In the genomic region with DNA sequence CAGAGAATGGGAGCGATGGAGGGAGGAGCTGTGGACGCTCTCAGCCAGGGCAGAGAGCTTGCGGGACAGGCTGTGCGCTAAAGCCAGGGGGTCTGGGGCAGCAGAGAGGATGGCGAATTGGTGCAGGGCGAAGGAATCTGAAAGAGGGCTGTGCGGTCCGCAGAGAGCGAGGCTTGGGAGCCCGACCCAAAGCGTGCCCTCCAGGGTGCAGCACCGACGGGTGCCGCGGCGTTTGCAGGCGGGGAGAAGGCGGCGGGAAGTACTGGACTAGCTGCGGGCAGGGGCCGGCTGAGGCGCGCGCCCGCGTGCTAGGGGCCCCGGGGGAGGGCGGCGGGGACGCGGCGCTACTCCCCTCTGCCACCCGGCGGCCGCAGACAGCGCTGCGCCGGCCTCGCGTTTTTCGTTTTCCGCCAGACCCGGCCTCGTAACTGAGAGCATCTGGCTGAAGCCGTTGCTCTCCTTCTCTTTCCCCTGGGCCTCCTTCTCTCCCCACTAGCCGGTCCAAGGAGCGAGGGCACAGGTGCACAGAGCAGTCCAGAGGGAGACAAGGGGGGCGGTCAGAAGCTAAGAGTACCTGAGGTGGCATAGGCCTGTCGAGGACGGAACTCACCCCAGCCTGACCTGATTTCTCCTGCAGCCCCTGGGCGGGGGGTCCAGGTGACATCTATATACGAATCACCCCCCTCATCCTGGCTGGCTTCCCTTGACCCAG, we compare ENCODE assay signal across 1 cellular context.
TF ChIP-seq lines count a peak whose summit lies in the region.

No MANE protein-coding gene starts in this region.

TF ChIP-seq in HepG2, 621 proteins besides CTCF, POLR2A, EP300 and RAD21 (continued from another document and continues in another):
- TF ChIP-seq DMAP1 (CRISPR knock-in tag; IDR thresholded peaks at IDR 0.05): no peak
- TF ChIP-seq CCAR2 (optimal IDR thresholded peaks at IDR 0.05; ENCODE audit: low read depth, low read length): no peak
- TF ChIP-seq, protein P1, sequence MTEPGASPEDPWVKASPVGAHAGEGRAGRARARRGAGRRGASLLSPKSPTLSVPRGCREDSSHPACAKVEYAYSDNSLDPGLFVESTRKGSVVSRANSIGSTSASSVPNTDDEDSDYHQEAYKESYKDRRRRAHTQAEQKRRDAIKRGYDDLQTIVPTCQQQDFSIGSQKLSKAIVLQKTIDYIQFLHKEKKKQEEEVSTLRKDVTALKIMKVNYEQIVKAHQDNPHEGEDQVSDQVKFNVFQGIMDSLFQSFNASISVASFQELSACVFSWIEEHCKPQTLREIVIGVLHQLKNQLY (CRISPR knock-in tag; IDR thresholded peaks at IDR 0.05): no peak
- TF ChIP-seq SKI (IDR thresholded peaks at IDR 0.05; ENCODE audit: partially characterized antibody): peak; percentile 49
- no peak for TF ChIP-seq NONO (IDR thresholded peaks at IDR 0.05)
- TF ChIP-seq NONO (CRISPR knock-in tag; conservative IDR thresholded peaks at IDR 0.05): no peak
- TF ChIP-seq ZEB1 (IDR thresholded peaks at IDR 0.05; ENCODE audit: insufficient replicate concordance, low read depth): no peak
- no peak for TF ChIP-seq ZSCAN31 (CRISPR knock-in tag; IDR thresholded peaks at IDR 0.05; ENCODE audit: low read depth)
- no peak for TF ChIP-seq ZNF441 (CRISPR knock-in tag; IDR thresholded peaks at IDR 0.05; ENCODE audit: borderline replicate concordance)
- TF ChIP-seq ZNF777 (CRISPR knock-in tag; IDR thresholded peaks at IDR 0.05): peak; percentile 80
- TF ChIP-seq ETV6 (CRISPR knock-in tag; conservative IDR thresholded peaks at IDR 0.05): no peak
- no peak for TF ChIP-seq ZBTB8A (CRISPR knock-in tag; IDR thresholded peaks at IDR 0.05; ENCODE audit: borderline replicate concordance, low read depth)
- TF ChIP-seq, protein P2, sequence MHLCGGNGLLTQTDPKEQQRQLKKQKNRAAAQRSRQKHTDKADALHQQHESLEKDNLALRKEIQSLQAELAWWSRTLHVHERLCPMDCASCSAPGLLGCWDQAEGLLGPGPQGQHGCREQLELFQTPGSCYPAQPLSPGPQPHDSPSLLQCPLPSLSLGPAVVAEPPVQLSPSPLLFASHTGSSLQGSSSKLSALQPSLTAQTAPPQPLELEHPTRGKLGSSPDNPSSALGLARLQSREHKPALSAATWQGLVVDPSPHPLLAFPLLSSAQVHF (CRISPR knock-in tag; IDR thresholded peaks at IDR 0.05): no peak
- TF ChIP-seq, protein P3, sequence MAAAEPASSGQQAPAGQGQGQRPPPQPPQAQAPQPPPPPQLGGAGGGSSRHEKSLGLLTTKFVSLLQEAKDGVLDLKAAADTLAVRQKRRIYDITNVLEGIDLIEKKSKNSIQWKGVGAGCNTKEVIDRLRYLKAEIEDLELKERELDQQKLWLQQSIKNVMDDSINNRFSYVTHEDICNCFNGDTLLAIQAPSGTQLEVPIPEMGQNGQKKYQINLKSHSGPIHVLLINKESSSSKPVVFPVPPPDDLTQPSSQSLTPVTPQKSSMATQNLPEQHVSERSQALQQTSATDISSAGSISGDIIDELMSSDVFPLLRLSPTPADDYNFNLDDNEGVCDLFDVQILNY (CRISPR knock-in tag; conservative IDR thresholded peaks at IDR 0.05): 0 out of 2 replicates have a peak, but pooled peaks have one; percentile 22
- TF ChIP-seq, protein P4, sequence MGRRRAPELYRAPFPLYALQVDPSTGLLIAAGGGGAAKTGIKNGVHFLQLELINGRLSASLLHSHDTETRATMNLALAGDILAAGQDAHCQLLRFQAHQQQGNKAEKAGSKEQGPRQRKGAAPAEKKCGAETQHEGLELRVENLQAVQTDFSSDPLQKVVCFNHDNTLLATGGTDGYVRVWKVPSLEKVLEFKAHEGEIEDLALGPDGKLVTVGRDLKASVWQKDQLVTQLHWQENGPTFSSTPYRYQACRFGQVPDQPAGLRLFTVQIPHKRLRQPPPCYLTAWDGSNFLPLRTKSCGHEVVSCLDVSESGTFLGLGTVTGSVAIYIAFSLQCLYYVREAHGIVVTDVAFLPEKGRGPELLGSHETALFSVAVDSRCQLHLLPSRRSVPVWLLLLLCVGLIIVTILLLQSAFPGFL (CRISPR knock-in tag; IDR thresholded peaks at IDR 0.05): no peak
- TF ChIP-seq, protein P5, sequence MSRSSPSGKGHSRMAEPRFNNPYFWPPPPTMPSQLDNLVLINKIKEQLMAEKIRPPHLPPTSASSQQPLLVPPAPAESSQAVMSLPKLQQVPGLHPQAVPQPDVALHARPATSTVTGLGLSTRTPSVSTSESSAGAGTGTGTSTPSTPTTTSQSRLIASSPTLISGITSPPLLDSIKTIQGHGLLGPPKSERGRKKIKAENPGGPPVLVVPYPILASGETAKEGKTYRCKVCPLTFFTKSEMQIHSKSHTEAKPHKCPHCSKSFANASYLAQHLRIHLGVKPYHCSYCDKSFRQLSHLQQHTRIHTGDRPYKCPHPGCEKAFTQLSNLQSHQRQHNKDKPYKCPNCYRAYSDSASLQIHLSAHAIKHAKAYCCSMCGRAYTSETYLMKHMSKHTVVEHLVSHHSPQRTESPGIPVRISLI (CRISPR knock-in tag; IDR thresholded peaks at IDR 0.05; ENCODE audit: borderline replicate concordance): no peak
- TF ChIP-seq, protein P6, sequence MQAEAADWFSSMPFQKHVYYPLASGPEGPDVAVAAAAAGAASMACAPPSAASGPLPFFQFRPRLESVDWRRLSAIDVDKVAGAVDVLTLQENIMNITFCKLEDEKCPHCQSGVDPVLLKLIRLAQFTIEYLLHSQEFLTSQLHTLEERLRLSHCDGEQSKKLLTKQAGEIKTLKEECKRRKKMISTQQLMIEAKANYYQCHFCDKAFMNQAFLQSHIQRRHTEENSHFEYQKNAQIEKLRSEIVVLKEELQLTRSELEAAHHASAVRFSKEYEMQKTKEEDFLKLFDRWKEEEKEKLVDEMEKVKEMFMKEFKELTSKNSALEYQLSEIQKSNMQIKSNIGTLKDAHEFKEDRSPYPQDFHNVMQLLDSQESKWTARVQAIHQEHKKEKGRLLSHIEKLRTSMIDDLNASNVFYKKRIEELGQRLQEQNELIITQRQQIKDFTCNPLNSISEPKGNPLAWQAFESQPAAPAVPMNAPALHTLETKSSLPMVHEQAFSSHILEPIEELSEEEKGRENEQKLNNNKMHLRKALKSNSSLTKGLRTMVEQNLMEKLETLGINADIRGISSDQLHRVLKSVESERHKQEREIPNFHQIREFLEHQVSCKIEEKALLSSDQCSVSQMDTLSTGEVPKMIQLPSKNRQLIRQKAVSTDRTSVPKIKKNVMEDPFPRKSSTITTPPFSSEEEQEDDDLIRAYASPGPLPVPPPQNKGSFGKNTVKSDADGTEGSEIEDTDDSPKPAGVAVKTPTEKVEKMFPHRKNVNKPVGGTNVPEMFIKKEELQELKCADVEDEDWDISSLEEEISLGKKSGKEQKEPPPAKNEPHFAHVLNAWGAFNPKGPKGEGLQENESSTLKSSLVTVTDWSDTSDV (CRISPR knock-in tag; IDR thresholded peaks at IDR 0.05): no peak
- no peak for TF ChIP-seq ZNF383 (CRISPR knock-in tag; IDR thresholded peaks at IDR 0.05; ENCODE audit: borderline replicate concordance)
- TF ChIP-seq SCMH1 (CRISPR knock-in tag; IDR thresholded peaks at IDR 0.05; ENCODE audit: borderline replicate concordance): no peak
- TF ChIP-seq STAT5B (CRISPR knock-in tag; IDR thresholded peaks at IDR 0.05): no peak
- TF ChIP-seq, protein P7, sequence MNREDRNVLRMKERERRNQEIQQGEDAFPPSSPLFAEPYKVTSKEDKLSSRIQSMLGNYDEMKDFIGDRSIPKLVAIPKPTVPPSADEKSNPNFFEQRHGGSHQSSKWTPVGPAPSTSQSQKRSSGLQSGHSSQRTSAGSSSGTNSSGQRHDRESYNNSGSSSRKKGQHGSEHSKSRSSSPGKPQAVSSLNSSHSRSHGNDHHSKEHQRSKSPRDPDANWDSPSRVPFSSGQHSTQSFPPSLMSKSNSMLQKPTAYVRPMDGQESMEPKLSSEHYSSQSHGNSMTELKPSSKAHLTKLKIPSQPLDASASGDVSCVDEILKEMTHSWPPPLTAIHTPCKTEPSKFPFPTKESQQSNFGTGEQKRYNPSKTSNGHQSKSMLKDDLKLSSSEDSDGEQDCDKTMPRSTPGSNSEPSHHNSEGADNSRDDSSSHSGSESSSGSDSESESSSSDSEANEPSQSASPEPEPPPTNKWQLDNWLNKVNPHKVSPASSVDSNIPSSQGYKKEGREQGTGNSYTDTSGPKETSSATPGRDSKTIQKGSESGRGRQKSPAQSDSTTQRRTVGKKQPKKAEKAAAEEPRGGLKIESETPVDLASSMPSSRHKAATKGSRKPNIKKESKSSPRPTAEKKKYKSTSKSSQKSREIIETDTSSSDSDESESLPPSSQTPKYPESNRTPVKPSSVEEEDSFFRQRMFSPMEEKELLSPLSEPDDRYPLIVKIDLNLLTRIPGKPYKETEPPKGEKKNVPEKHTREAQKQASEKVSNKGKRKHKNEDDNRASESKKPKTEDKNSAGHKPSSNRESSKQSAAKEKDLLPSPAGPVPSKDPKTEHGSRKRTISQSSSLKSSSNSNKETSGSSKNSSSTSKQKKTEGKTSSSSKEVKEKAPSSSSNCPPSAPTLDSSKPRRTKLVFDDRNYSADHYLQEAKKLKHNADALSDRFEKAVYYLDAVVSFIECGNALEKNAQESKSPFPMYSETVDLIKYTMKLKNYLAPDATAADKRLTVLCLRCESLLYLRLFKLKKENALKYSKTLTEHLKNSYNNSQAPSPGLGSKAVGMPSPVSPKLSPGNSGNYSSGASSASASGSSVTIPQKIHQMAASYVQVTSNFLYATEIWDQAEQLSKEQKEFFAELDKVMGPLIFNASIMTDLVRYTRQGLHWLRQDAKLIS (CRISPR knock-in tag; IDR thresholded peaks at IDR 0.05): no peak
- no peak for TF ChIP-seq PCBP2 (optimal IDR thresholded peaks at IDR 0.05; ENCODE audit: low read depth, low read length, poor library complexity, severe bottlenecking)
- TF ChIP-seq ZSCAN21 (CRISPR knock-in tag; IDR thresholded peaks at IDR 0.05; ENCODE audit: borderline replicate concordance): no peak
- no peak for TF ChIP-seq PITX1 (CRISPR knock-in tag; IDR thresholded peaks at IDR 0.05)
- TF ChIP-seq ZFAT (CRISPR knock-in tag; conservative IDR thresholded peaks at IDR 0.05): no peak
- no peak for TF ChIP-seq ZNF232 (CRISPR knock-in tag; IDR thresholded peaks at IDR 0.05; ENCODE audit: borderline replicate concordance)
- TF ChIP-seq MATR3 (CRISPR knock-in tag; IDR thresholded peaks at IDR 0.05): no peak
- TF ChIP-seq, protein P8, sequence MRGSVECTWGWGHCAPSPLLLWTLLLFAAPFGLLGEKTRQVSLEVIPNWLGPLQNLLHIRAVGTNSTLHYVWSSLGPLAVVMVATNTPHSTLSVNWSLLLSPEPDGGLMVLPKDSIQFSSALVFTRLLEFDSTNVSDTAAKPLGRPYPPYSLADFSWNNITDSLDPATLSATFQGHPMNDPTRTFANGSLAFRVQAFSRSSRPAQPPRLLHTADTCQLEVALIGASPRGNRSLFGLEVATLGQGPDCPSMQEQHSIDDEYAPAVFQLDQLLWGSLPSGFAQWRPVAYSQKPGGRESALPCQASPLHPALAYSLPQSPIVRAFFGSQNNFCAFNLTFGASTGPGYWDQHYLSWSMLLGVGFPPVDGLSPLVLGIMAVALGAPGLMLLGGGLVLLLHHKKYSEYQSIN (CRISPR knock-in tag; IDR thresholded peaks at IDR 0.05; ENCODE audit: borderline replicate concordance): no peak
- TF ChIP-seq ATM (IDR thresholded peaks at IDR 0.05; ENCODE audit: borderline replicate concordance): no peak
- no peak for TF ChIP-seq CBX5 (CRISPR knock-in tag; IDR thresholded peaks at IDR 0.05; ENCODE audit: borderline replicate concordance)
- no peak for TF ChIP-seq REXO4 (CRISPR knock-in tag; IDR thresholded peaks at IDR 0.05; ENCODE audit: borderline replicate concordance)
- no peak for TF ChIP-seq KAT7 (CRISPR knock-in tag; IDR thresholded peaks at IDR 0.05; ENCODE audit: borderline replicate concordance)
- TF ChIP-seq, protein P9, sequence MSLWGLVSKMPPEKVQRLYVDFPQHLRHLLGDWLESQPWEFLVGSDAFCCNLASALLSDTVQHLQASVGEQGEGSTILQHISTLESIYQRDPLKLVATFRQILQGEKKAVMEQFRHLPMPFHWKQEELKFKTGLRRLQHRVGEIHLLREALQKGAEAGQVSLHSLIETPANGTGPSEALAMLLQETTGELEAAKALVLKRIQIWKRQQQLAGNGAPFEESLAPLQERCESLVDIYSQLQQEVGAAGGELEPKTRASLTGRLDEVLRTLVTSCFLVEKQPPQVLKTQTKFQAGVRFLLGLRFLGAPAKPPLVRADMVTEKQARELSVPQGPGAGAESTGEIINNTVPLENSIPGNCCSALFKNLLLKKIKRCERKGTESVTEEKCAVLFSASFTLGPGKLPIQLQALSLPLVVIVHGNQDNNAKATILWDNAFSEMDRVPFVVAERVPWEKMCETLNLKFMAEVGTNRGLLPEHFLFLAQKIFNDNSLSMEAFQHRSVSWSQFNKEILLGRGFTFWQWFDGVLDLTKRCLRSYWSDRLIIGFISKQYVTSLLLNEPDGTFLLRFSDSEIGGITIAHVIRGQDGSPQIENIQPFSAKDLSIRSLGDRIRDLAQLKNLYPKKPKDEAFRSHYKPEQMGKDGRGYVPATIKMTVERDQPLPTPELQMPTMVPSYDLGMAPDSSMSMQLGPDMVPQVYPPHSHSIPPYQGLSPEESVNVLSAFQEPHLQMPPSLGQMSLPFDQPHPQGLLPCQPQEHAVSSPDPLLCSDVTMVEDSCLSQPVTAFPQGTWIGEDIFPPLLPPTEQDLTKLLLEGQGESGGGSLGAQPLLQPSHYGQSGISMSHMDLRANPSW (CRISPR knock-in tag; IDR thresholded peaks at IDR 0.05; ENCODE audit: borderline replicate concordance): no peak
- TF ChIP-seq NR2F1 (CRISPR knock-in tag; IDR thresholded peaks at IDR 0.05): no peak
- no peak for TF ChIP-seq ZNF235 (CRISPR knock-in tag; IDR thresholded peaks at IDR 0.05; ENCODE audit: borderline replicate concordance)
